1 cellular context compared by ENCODE assay signal in the genomic region with DNA sequence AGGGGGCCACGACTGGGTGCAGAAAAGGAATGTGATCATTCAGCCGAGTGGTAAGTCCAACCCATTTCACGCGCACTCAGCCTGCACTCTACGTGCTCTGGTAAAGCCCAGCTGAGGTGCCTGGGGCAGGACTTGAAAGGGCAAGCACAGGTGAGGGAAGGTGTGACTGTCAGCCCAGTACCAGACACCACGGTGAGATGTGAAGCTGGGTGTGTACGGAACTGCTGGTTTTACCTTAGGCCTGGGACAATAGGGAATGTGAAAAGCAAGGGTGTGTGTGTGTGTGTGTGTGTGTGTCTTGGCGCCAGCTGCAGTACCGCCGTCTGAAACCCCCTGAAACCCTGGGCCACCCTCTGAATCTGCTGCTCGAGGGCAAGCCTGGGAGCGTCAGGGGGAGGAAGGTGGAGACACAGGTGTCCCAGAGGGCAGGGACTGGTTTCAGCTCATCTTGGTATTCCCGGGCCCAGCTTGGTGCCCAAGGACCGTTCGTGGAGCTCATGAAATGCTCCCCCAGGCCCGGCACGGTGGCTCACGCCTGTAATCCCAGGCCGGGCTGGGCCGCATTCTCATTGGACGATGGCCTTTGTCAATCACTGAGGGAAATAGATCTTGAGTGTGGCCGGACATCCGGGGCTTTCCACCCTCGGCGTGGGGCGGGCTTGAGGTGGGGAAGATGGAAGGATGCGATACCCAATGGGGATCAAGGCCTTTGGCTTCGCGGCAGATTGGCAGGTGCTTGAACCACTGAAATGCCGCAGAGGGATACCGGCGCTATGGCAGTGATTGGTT.
A peak's percentile ranks its signal among the peaks of the same experiment; 100 is the strongest.
TF ChIP-seq lines count a peak whose summit lies in the region.

No MANE protein-coding gene starts in this region.

TF ChIP-seq in HEK293, 187 proteins besides CTCF, POLR2A, EP300 and RAD21 (continued from another document):
- TF ChIP-seq, protein P1, sequence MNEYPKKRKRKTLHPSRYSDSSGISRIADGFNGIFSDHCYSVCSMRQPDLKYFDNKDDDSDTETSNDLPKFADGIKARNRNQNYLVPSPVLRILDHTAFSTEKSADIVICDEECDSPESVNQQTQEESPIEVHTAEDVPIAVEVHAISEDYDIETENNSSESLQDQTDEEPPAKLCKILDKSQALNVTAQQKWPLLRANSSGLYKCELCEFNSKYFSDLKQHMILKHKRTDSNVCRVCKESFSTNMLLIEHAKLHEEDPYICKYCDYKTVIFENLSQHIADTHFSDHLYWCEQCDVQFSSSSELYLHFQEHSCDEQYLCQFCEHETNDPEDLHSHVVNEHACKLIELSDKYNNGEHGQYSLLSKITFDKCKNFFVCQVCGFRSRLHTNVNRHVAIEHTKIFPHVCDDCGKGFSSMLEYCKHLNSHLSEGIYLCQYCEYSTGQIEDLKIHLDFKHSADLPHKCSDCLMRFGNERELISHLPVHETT (tag by site-specific recombination; IDR thresholded peaks at IDR 0.05), result peak; percentile 87
